27 cellular contexts compared by ENCODE assay signal in genomic region chr2:42708196-42708595, GRCh38. TPM values are rescaled to one million over a fixed set of nuclear protein-coding genes. Genes with fewer than 3 reads are reported as not detected.
"Had no signal": no experiment of that assay in that cellular context is flagged by ENCODE, and none has a peak within 500 bp of the region (broad histone marks: within the 10 kb centered on the region; RNA-seq: fewer than 3 reads in every experiment).

No MANE protein-coding gene starts in this region.

- ATAC-seq: naive thymus-derived CD8-positive, alpha-beta T cell; pancreas; right cardiac atrium; stimulated activated effector memory CD8-positive, alpha-beta T cell treated with anti-CD3 and anti-CD28 coated beads, Interleukin-12 subunit alpha, Interleukin-12 subunit beta, amount 100 ng/mL, for 72 hours; upper lobe of right lung had no signal

- H3K4me1 ChIP-seq: left ventricle myocardium inferior, pancreas, prostate gland, sigmoid colon, spleen, suprapubic skin, tibial artery had no signal

- H3K27me3 ChIP-seq: pancreas, sigmoid colon, spleen, suprapubic skin, tibial artery, upper lobe of right lung had no signal

- H3K9me3 Mint-ChIP-seq: naive thymus-derived CD8-positive, alpha-beta T cell; nephron; neural crest cell; stimulated activated effector memory CD8-positive, alpha-beta T cell treated with anti-CD3 and anti-CD28 coated beads, Interleukin-12 subunit alpha, Interleukin-12 subunit beta, amount 100 ng/mL, for 72 hours; stimulated activated naive CD8-positive, alpha-beta T cell treated with anti-CD3 and anti-CD28 coated beads, Interleukin-15, Interleukin-2, amounts not matched to agents 100 ng/mL and 50 ng/mL, for 24 hours had no signal

- H3K4me1 Mint-ChIP-seq: nephron; neural crest cell; stimulated activated effector memory CD8-positive, alpha-beta T cell treated with anti-CD3 and anti-CD28 coated beads, Interleukin-12 subunit alpha, Interleukin-12 subunit beta, amount 100 ng/mL, for 72 hours had no signal

- FAIRE-seq: pancreas, small intestine, urothelium cell line had no signal

- H3K4me3 ChIP-seq: left ventricle myocardium inferior, lung, pancreas, prostate gland, sigmoid colon, spleen, suprapubic skin, thoracic aorta, tibial artery, upper lobe of right lung had no signal

- H3K36me3 ChIP-seq: pancreas, prostate gland had no signal

- H3K27ac Mint-ChIP-seq: nephron; stimulated activated effector memory CD8-positive, alpha-beta T cell treated with anti-CD3 and anti-CD28 coated beads, Interleukin-12 subunit alpha, Interleukin-12 subunit beta, amount 100 ng/mL, for 72 hours; stimulated activated naive CD8-positive, alpha-beta T cell treated with anti-CD3 and anti-CD28 coated beads, Interleukin-15, Interleukin-2, amounts not matched to agents 100 ng/mL and 50 ng/mL, for 24 hours had no signal

- H3K27ac ChIP-seq: left ventricle myocardium inferior, pancreas, prostate gland, sigmoid colon, spleen, suprapubic skin, thoracic aorta, tibial artery, upper lobe of right lung had no signal

- H3K27me3 Mint-ChIP-seq: naive thymus-derived CD8-positive, alpha-beta T cell; stimulated activated naive CD8-positive, alpha-beta T cell treated with anti-CD3 and anti-CD28 coated beads, Interleukin-15, Interleukin-2, amounts not matched to agents 100 ng/mL and 50 ng/mL, for 24 hours had no signal

- DNase-seq: islet precursor cell; left ventricle myocardium inferior; mesendoderm; naive thymus-derived CD8-positive, alpha-beta T cell; nucleus accumbens; pancreas; posterior cingulate gyrus; retina; right cardiac atrium; sigmoid colon; small intestine; spleen; stimulated activated CD4-positive, alpha-beta T cell treated with anti-CD3 and anti-CD28 coated beads, Interleukin-4, amount 100 ng/mL, for 24 hours; stimulated activated naive CD4-positive, alpha-beta T cell; tibial artery; trophoblast cell; upper lobe of right lung had no signal

- H3K9me3 ChIP-seq: left ventricle myocardium inferior, pancreas, prostate gland, sigmoid colon, spleen, suprapubic skin, thoracic aorta, tibial artery, upper lobe of right lung had no signal

- H3K4me3 Mint-ChIP-seq: naive thymus-derived CD8-positive, alpha-beta T cell; nephron; neural crest cell; stimulated activated effector memory CD8-positive, alpha-beta T cell treated with anti-CD3 and anti-CD28 coated beads, Interleukin-12 subunit alpha, Interleukin-12 subunit beta, amount 100 ng/mL, for 72 hours; stimulated activated naive CD8-positive, alpha-beta T cell treated with anti-CD3 and anti-CD28 coated beads, Interleukin-15, Interleukin-2, amounts not matched to agents 100 ng/mL and 50 ng/mL, for 24 hours had no signal

RNA-seq across cellular contexts. Expression of gene OXER1, which starts 55.7 kb away (rescaled TPM):
- total RNA-seq: osteoblast had no signal
